Comparison of ENCODE assay signal across 10 cellular contexts in the genomic region with DNA sequence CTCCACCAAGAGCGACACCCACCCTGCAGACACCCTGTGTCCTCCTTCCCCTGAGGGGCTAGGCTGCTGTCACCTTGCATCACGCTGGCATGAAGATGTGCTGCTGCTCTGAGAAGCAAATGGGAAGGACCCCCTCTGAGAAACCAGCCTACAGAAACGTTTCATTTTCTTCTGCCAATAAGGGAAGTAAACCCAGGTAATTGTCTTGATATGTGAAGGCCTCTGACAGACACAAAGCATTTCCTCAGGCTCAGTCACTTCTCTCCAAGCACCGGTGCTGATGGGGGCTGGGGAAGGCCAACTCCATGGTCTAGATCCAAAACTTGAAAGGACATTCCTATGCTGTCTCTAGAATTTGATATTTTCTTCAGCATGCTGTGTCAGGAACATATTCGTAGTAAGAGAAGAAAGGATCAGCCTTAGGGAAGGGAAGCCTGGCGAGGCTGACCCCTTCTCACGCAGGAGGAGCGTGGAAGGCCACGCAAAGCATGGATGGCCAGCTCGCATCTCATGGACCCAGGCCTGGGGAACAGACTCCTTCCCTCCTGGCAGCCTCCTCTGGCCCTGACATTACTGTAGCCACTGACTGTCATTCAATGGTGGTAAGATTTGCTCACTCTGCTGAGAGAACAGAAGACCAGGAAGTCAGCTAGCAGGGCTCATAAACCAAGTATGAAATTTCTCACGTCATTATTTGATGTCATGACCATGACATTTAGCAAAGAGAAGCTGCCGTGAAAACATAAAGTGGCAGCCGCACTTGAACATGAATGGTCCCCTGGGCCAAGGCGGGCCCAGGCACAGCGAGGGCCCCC. TPM values are rescaled to one million over a fixed set of nuclear protein-coding genes. Genes with fewer than 3 reads are reported as not detected.
DNase-seq lines count a peak whose midpoint lies in the region; ATAC-seq, FAIRE-seq and TF ChIP-seq lines count a peak whose summit lies in the region.
"Had no signal": no experiment of that assay in that cellular context is flagged by ENCODE, and none has a peak within 500 bp of the region (broad histone marks: within the 10 kb centered on the region; RNA-seq: fewer than 3 reads in every experiment).

No MANE protein-coding gene starts in this region.

- H3K9me3 Mint-ChIP-seq in natural killer cell: no peaks in the 10 kb centered on the region
- H3K9me3 Mint-ChIP-seq in natural killer cell treated with Interleukin-12 subunit alpha and Interleukin-12 subunit beta and Interleukin-15 and Interleukin-18, amount 100 ng/mL, for 72 hours: no peaks in the 10 kb centered on the region

- peak in 2 of 3 donors; percentile 50 to 81 for ATAC-seq in natural killer cell
- no peak for ATAC-seq in natural killer cell treated with Interleukin-12 subunit alpha and Interleukin-12 subunit beta and Interleukin-15 and Interleukin-18, amount 100 ng/mL, for 72 hours
- ATAC-seq in pancreas: no peak
- ATAC-seq in HG02623 (IDR thresholded peaks at IDR 0.05; ENCODE audit: unreplicated experiment): no peak
- ATAC-seq in left lobe of liver: no peak

- H3K4me3 Mint-ChIP-seq in natural killer cell: peak overlapping the region; percentile 32
- H3K4me3 Mint-ChIP-seq in natural killer cell treated with Interleukin-12 subunit alpha and Interleukin-12 subunit beta and Interleukin-15 and Interleukin-18, amount 100 ng/mL, for 72 hours: no peak overlapping the region

- H3K4me1 ChIP-seq in pancreas: peaks cover 61 to 85% (median 83%) of the 10 kb centered on the region in 3 donors
- H3K4me1 ChIP-seq in effector memory CD4-positive, alpha-beta T cell (ENCODE audit: control insufficient read depth, insufficient read depth, low read length, poor library complexity, severe bottlenecking): peaks cover 28% of the 10 kb centered on the region

- H3K27me3 Mint-ChIP-seq in natural killer cell (ENCODE audit: low read depth in 2 of 2): no peaks in the 10 kb centered on the region
- no peaks in the 10 kb centered on the region for H3K27me3 Mint-ChIP-seq in natural killer cell treated with Interleukin-12 subunit alpha and Interleukin-12 subunit beta and Interleukin-15 and Interleukin-18, amount 100 ng/mL, for 72 hours

- intact Hi-C loops in natural killer cell (cut with micrococcal nuclease) (no loop called here), pancreas (cut with DNase I) (no loop called here), head of caudate nucleus (cut with DNase I) (no loop called here)

- no peak for FAIRE-seq in pancreas (lab: Jason Lieb, UNC)
- FAIRE-seq: bronchial epithelial cell had no signal

- no peaks in the 10 kb centered on the region for H3K27me3 ChIP-seq in pancreas
- H3K27me3 ChIP-seq in effector memory CD4-positive, alpha-beta T cell (replicated peaks; ENCODE audit: control insufficient read depth, insufficient read depth, low read length, poor library complexity, severe bottlenecking): no peaks in the 10 kb centered on the region

- H3K4me1 Mint-ChIP-seq in natural killer cell: peaks cover 56 to 64% of the 10 kb centered on the region in 2 donors
- peaks cover 28 to 31% of the 10 kb centered on the region in 2 donors for H3K4me1 Mint-ChIP-seq in natural killer cell treated with Interleukin-12 subunit alpha and Interleukin-12 subunit beta and Interleukin-15 and Interleukin-18, amount 100 ng/mL, for 72 hours (ENCODE audit: low read depth in 2 of 2)

- no peaks in the 10 kb centered on the region for H3K36me3 Mint-ChIP-seq in natural killer cell
- H3K36me3 Mint-ChIP-seq in natural killer cell treated with Interleukin-12 subunit alpha and Interleukin-12 subunit beta and Interleukin-15 and Interleukin-18, amount 100 ng/mL, for 72 hours: no peaks in the 10 kb centered on the region

- DNase-seq in natural killer cell: no peak
- no peak for DNase-seq in natural killer cell treated with Interleukin-12 subunit alpha and Interleukin-12 subunit beta and Interleukin-15 and Interleukin-18, amount 100 ng/mL, for 72 hours (ENCODE audit: low spot score)
- DNase-seq in pancreas: peak in 2 of 6 donors; percentile 11 to 26
- no peak for DNase-seq in effector memory CD4-positive, alpha-beta T cell
- no peak for DNase-seq in left lobe of liver (ENCODE audit: low spot score)
- no peak for DNase-seq in head of caudate nucleus
- DNase-seq: activated CD4-positive, alpha-beta T cell treated with anti-CD3 and anti-CD28 coated beads for 1 hour had no signal

- H3K36me3 ChIP-seq in pancreas: no peaks in the 10 kb centered on the region
- no peaks in the 10 kb centered on the region for H3K36me3 ChIP-seq in effector memory CD4-positive, alpha-beta T cell (ENCODE audit: control insufficient read depth, insufficient read depth, low read length)

- TF ChIP-seq CTCF in natural killer cell (IDR thresholded peaks at IDR 0.05) (no peak), pancreas (IDR thresholded peaks at IDR 0.05) (no peak)

- WGBS in pancreas, 2 donors: 62 to 71% methylated on average over 15 of the region's 15 CpGs

- peak overlapping the region; percentile 3 to 80 for H3K27ac Mint-ChIP-seq in natural killer cell
- H3K27ac Mint-ChIP-seq in natural killer cell treated with Interleukin-12 subunit alpha and Interleukin-12 subunit beta and Interleukin-15 and Interleukin-18, amount 100 ng/mL, for 72 hours: peak overlapping the region in 1 of 2 donors; percentile 89

- peak overlapping the region; percentile 90 for H3K27ac ChIP-seq in cingulate gyrus (ENCODE audit: low read depth, low read length)
- H3K27ac ChIP-seq in pancreas: peak overlapping the region; percentile 54 to 82 (median 72)
- no peak overlapping the region for H3K27ac ChIP-seq in effector memory CD4-positive, alpha-beta T cell (ENCODE audit: insufficient read depth, low read length, poor library complexity, severe bottlenecking)

- H3K4me3 ChIP-seq in pancreas: no peak overlapping the region
- no peak overlapping the region for H3K4me3 ChIP-seq in effector memory CD4-positive, alpha-beta T cell (ENCODE audit: insufficient read depth, low read depth, low read length, poor library complexity, severe bottlenecking)

- H3K9me3 ChIP-seq in pancreas: no peaks in the 10 kb centered on the region
- no peaks in the 10 kb centered on the region for H3K9me3 ChIP-seq in effector memory CD4-positive, alpha-beta T cell (ENCODE audit: control insufficient read depth, low read length)

RNA-seq across cellular contexts. Expression of gene ACSS1, which starts 20.4 kb away (rescaled TPM):
- total RNA-seq in natural killer cell (10 to 100 TPM; 46.3 to 67.4 (median 57.4) TPM), pancreas (10 to 100 TPM; 30.4 to 47.2 (median 36.0) TPM), left lobe of liver (9.9 TPM)
- total RNA-seq in natural killer cell treated with Interleukin-12 subunit alpha and Interleukin-12 subunit beta and Interleukin-15 and Interleukin-18, amount 100 ng/mL, for 72 hours: 1 to 10 TPM; 5.8 to 7.6 TPM
- 10 to 100 TPM; 34.6 to 43.7 TPM for polyA plus RNA-seq in pancreas

RNA-seq across cellular contexts. Expression of gene VSX1, which starts 44.4 kb away (rescaled TPM):
- not detected for total RNA-seq in natural killer cell
- total RNA-seq in natural killer cell treated with Interleukin-12 subunit alpha and Interleukin-12 subunit beta and Interleukin-15 and Interleukin-18, amount 100 ng/mL, for 72 hours: not detected
- under 1 TPM; 0.13 to 0.31 (median 0.23) TPM for total RNA-seq in pancreas
- under 1 TPM; 0.08 to 0.77 TPM for polyA plus RNA-seq in pancreas
- total RNA-seq in left lobe of liver: 0.18 TPM
- total RNA-seq: bronchial epithelial cell had no signal

RNA-seq across cellular contexts. Expression of gene APMAP, which starts 44.9 kb away (rescaled TPM):
- total RNA-seq in natural killer cell (100 to 1,000 TPM; 205 to 212 (median 207) TPM), pancreas (10 to 100 TPM; 20.8 to 39.2 (median 28.4) TPM), left lobe of liver (180 TPM)
- total RNA-seq in natural killer cell treated with Interleukin-12 subunit alpha and Interleukin-12 subunit beta and Interleukin-15 and Interleukin-18, amount 100 ng/mL, for 72 hours: 100 to 1,000 TPM; 109 to 206 TPM
- polyA plus RNA-seq in pancreas: 10 to 100 TPM; 22.9 to 47.8 TPM

Comparison
In these comparisons a context has a peak if more than half of its experiments do, and no peak if none do; other contexts are left out.
1. ATAC-seq: peak in natural killer cell (2 of 3); none in natural killer cell treated with Interleukin-12 subunit alpha and Interleukin-12 subunit beta and Interleukin-15 and Interleukin-18, amount 100 ng/mL, for 72 hours (0 of 2), pancreas (0 of 4), HG02623 (single experiment) and left lobe of liver (single experiment).